Comparison of ENCODE assay signal across 20 cellular contexts in the genomic region with DNA sequence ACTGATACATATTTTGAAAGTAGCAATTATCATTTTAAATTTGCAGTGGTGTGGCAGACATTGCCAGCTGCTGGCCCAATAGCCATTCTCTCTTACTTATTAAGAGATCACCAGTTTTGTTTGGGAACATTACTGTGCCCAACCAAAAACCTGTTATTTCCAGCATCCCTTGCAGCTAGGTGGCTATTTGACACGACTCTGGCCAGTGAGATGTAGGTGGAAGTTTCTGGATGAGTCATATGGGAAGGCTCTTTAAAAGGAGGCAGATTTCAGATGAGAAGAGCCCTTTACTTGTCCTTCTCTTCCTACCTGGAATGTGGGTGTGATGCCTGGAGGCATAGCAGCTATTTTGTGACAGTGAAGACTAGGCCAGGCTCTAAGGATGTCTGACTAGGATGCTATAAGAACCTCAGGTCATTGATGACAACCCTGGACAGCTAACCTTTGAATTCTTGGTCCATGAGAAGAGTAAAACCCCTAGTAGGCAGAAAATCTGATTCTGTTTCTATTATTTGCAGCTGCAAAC.
DNase-seq lines count a peak whose midpoint lies in the region; FAIRE-seq and TF ChIP-seq lines count a peak whose summit lies in the region.
"Had no signal": no experiment of that assay in that cellular context is flagged by ENCODE, and none has a peak within 500 bp of the region (broad histone marks: within the 10 kb centered on the region; RNA-seq: fewer than 3 reads in every experiment).

No MANE protein-coding gene starts in this region.

- peak; percentile 14 for DNase-seq in activated effector memory CD4-positive, alpha-beta T cell treated with anti-CD3 and anti-CD28 coated beads, Interleukin-2, amount 50 U/mL, for 16 hours
- no peak for DNase-seq in activated effector memory CD4-positive, alpha-beta T cell treated with Interleukin-2 at 50 U/mL for 16 hours
- DNase-seq in GM12892 (ENCODE audit: insufficient read length) (no peak), sigmoid colon (peak; percentile 0), SKM-1 treated with dmso at 0.1 percent for 144 hours (lab: John Stamatoyannopoulos, UW; ENCODE audit: unreplicated experiment) (no peak), WERI-Rb-1 (no peak), GM19239 (ENCODE audit: insufficient read length, low spot score) (no peak)
- DNase-seq in activated T-helper 1 cell treated with anti-CD3 and anti-CD28 coated beads, Interleukin-12 subunit alpha, Interleukin-12 subunit beta, Interleukin-2, Interleukin-4 antibody, amounts not matched to agents 30 ng/mL and 10 ng/mL and 1 ng/mL, durations not matched to agents 14 hours and 24 hours and 36 hours (ENCODE audit: low spot score): no peak
- DNase-seq: CD4-positive, CD25-positive, alpha-beta regulatory T cell; DMS79 treated with DMSO at 0.1 percent for 48 hours; KBM-7; NCI-H146; NCI-H2081 treated with DMSO at 0.1 percent for 48 hours; NCI-H526 treated with DMSO at 0.1 percent for 48 hours; NK-92 treated with Interleukin-12 subunit alpha and Interleukin-12 subunit beta, amount 100 ng/mL, for 24 hours; OCI-M1 had no signal

- no peak for TF ChIP-seq CTCF in sigmoid colon (IDR thresholded peaks at IDR 0.05)
- TF ChIP-seq CTCF in WERI-Rb-1 (IDR thresholded peaks at IDR 0.05; ENCODE audit: low read depth, low read length): no peak

- H3K27ac Mint-ChIP-seq in activated T-helper 1 cell treated with anti-CD3 and anti-CD28 coated beads, Interleukin-12 subunit alpha, Interleukin-12 subunit beta, Interleukin-2, Interleukin-4 antibody, amounts not matched to agents 30 ng/mL and 10 ng/mL and 1 ng/mL, durations not matched to agents 14 hours and 24 hours and 36 hours: peak overlapping the region; percentile 38
- H3K27ac Mint-ChIP-seq: CD4-positive, CD25-positive, alpha-beta regulatory T cell; GM23338 had no signal

- H3K9me3 ChIP-seq in sigmoid colon (peaks cover 0 to 11% (median 9%) of the 10 kb centered on the region in 4 donors), WERI-Rb-1 (ENCODE audit: severe bottlenecking) (peaks cover 5% of the 10 kb centered on the region)

- H3K36me3 ChIP-seq in sigmoid colon (no peaks in the 10 kb centered on the region), WERI-Rb-1 (no peaks in the 10 kb centered on the region)

- TF ChIP-seq POLR2A in GM12892 (IDR thresholded peaks at IDR 0.05; ENCODE audit: low read depth, low read length) (no peak), sigmoid colon (IDR thresholded peaks at IDR 0.05) (no peak)

- no peak overlapping the region for H3K4me3 Mint-ChIP-seq in activated T-helper 1 cell treated with anti-CD3 and anti-CD28 coated beads, Interleukin-12 subunit alpha, Interleukin-12 subunit beta, Interleukin-2, Interleukin-4 antibody, amounts not matched to agents 30 ng/mL and 10 ng/mL and 1 ng/mL, durations not matched to agents 14 hours and 24 hours and 36 hours
- H3K4me3 Mint-ChIP-seq: CD4-positive, CD25-positive, alpha-beta regulatory T cell; GM23338 had no signal

- intact Hi-C loops in activated T-helper 1 cell treated with anti-CD3 and anti-CD28 coated beads, Interleukin-12 subunit alpha, Interleukin-12 subunit beta, Interleukin-2, Interleukin-4 antibody, amounts not matched to agents 30 ng/mL and 10 ng/mL and 1 ng/mL, durations not matched to agents 14 hours and 24 hours and 36 hours (cut with micrococcal nuclease): loop anchor here (1.0 kb wide), 1 partner anchor 10 kb away; no protein-coding TSS in a partner anchor
- intact Hi-C loops in sigmoid colon (cut with DNase I): no loop called here

- peak; percentile 21 for FAIRE-seq in GM12892 (lab: Jason Lieb, UNC)
- FAIRE-seq in GM19239 (lab: Jason Lieb, UNC): no peak
- FAIRE-seq: D721Med, G401.6 had no signal

- peaks cover 49% of the 10 kb centered on the region for H3K36me3 Mint-ChIP-seq in activated T-helper 1 cell treated with anti-CD3 and anti-CD28 coated beads, Interleukin-12 subunit alpha, Interleukin-12 subunit beta, Interleukin-2, Interleukin-4 antibody, amounts not matched to agents 30 ng/mL and 10 ng/mL and 1 ng/mL, durations not matched to agents 14 hours and 24 hours and 36 hours (ENCODE audit: low read depth)

- peaks cover 36% of the 10 kb centered on the region for H3K4me1 Mint-ChIP-seq in activated T-helper 1 cell treated with anti-CD3 and anti-CD28 coated beads, Interleukin-12 subunit alpha, Interleukin-12 subunit beta, Interleukin-2, Interleukin-4 antibody, amounts not matched to agents 30 ng/mL and 10 ng/mL and 1 ng/mL, durations not matched to agents 14 hours and 24 hours and 36 hours (ENCODE audit: low read depth)

- no peak overlapping the region for H3K27ac ChIP-seq in sigmoid colon
- no peak overlapping the region for H3K27ac ChIP-seq in WERI-Rb-1
- H3K27ac ChIP-seq: HL-60 had no signal

- H3K27me3 ChIP-seq in sigmoid colon: no peaks in the 10 kb centered on the region
- H3K27me3 ChIP-seq in WERI-Rb-1 (ENCODE audit: insufficient read depth, low read depth, severe bottlenecking): no peaks in the 10 kb centered on the region

- WGBS in sigmoid colon, 2 donors: 51 to 74% methylated on average over 1 of the region's 1 CpG

- no peaks in the 10 kb centered on the region for H3K4me1 ChIP-seq in sigmoid colon

- H3K9me3 Mint-ChIP-seq in activated T-helper 1 cell treated with anti-CD3 and anti-CD28 coated beads, Interleukin-12 subunit alpha, Interleukin-12 subunit beta, Interleukin-2, Interleukin-4 antibody, amounts not matched to agents 30 ng/mL and 10 ng/mL and 1 ng/mL, durations not matched to agents 14 hours and 24 hours and 36 hours: peaks cover 23% of the 10 kb centered on the region

- no peak for TF ChIP-seq EP300 in sigmoid colon (IDR thresholded peaks at IDR 0.05)

- no peaks in the 10 kb centered on the region for H3K27me3 Mint-ChIP-seq in activated T-helper 1 cell treated with anti-CD3 and anti-CD28 coated beads, Interleukin-12 subunit alpha, Interleukin-12 subunit beta, Interleukin-2, Interleukin-4 antibody, amounts not matched to agents 30 ng/mL and 10 ng/mL and 1 ng/mL, durations not matched to agents 14 hours and 24 hours and 36 hours (ENCODE audit: insufficient read depth)
- H3K27me3 Mint-ChIP-seq: CD4-positive, CD25-positive, alpha-beta regulatory T cell had no signal

- H3K4me3 ChIP-seq in sigmoid colon: no peak overlapping the region
- no peak overlapping the region for H3K4me3 ChIP-seq in WERI-Rb-1 (ENCODE audit: low read depth, low read length)
- H3K4me3 ChIP-seq: GM23338 had no signal

Comparison
In these comparisons a context has a peak if more than half of its experiments do, and no peak if none do; other contexts are left out.
1. DNase-seq: peak in activated effector memory CD4-positive, alpha-beta T cell treated with anti-CD3 and anti-CD28 coated beads, Interleukin-2, amount 50 U/mL, for 16 hours (single experiment) and sigmoid colon (single experiment); none in activated effector memory CD4-positive, alpha-beta T cell treated with Interleukin-2 at 50 U/mL for 16 hours (single experiment), GM12892 (single experiment), activated T-helper 1 cell treated with anti-CD3 and anti-CD28 coated beads, Interleukin-12 subunit alpha, Interleukin-12 subunit beta, Interleukin-2, Interleukin-4 antibody, amounts not matched to agents 30 ng/mL and 10 ng/mL and 1 ng/mL, durations not matched to agents 14 hours and 24 hours and 36 hours (single experiment), SKM-1 treated with dmso at 0.1 percent for 144 hours (single experiment), WERI-Rb-1 (single experiment) and GM19239 (single experiment).